Comparison of ENCODE assay signal across 33 cellular contexts in genomic region chr20:60252866-60253265, GRCh38.
"Had no signal": no experiment of that assay in that cellular context is flagged by ENCODE, and none has a peak within 500 bp of the region (broad histone marks: within the 10 kb centered on the region; RNA-seq: fewer than 3 reads in every experiment).

No MANE protein-coding gene starts in this region.

- H3K4me1 ChIP-seq: ascending aorta, colonic mucosa, esophagus squamous epithelium, gastroesophageal sphincter had no signal

- H3K9me3 ChIP-seq: ascending aorta, breast epithelium, colonic mucosa, esophagus squamous epithelium, gastroesophageal sphincter had no signal

- H3K4me1 Mint-ChIP-seq: activated CD4-positive, alpha-beta T cell treated with anti-CD3 and anti-CD28 coated beads for 36 hours; activated CD4-positive, alpha-beta T cell treated with anti-CD3 and anti-CD28 coated beads, Interleukin-2, amount 10 ng/mL, durations not matched to agents 24 days and 14 days; activated naive CD4-positive, alpha-beta T cell treated with anti-CD3 and anti-CD28 coated beads, Interleukin-2, amount 10 ng/mL, durations not matched to agents 7 days and 5 days; activated naive CD8-positive, alpha-beta T cell treated with anti-CD3 and anti-CD28 coated beads, Interleukin-2, amount 10 ng/mL, durations not matched to agents 7 days and 5 days had no signal

- H3K36me3 Mint-ChIP-seq: activated CD4-positive, alpha-beta memory T cell treated with anti-CD3 and anti-CD28 coated beads for 36 hours; activated naive CD4-positive, alpha-beta T cell treated with anti-CD3 and anti-CD28 coated beads, Interleukin-2, amount 10 ng/mL, durations not matched to agents 7 days and 5 days; activated naive CD4-positive, alpha-beta T cell treated with anti-CD3 and anti-CD28 coated beads, Interleukin-2, amount 50 U/mL, for 72 hours; activated naive CD8-positive, alpha-beta T cell treated with anti-CD3 and anti-CD28 coated beads, Interleukin-2, amount 10 ng/mL, durations not matched to agents 7 days and 5 days; brain had no signal

- H3K36me3 ChIP-seq: ascending aorta, breast epithelium, cardiac muscle cell, colonic mucosa, esophagus squamous epithelium, gastroesophageal sphincter, WERI-Rb-1 had no signal

- H3K9me3 Mint-ChIP-seq: activated CD4-positive, alpha-beta memory T cell treated with anti-CD3 and anti-CD28 coated beads for 36 hours; activated CD4-positive, alpha-beta T cell treated with anti-CD3 and anti-CD28 coated beads, Interleukin-2, amount 10 ng/mL, durations not matched to agents 24 days and 14 days; activated naive CD4-positive, alpha-beta T cell treated with anti-CD3 and anti-CD28 coated beads, Interleukin-2, amount 10 ng/mL, durations not matched to agents 7 days and 5 days; activated naive CD4-positive, alpha-beta T cell treated with anti-CD3 and anti-CD28 coated beads, Interleukin-2, amount 50 U/mL, for 72 hours; activated naive CD8-positive, alpha-beta T cell treated with anti-CD3 and anti-CD28 coated beads, Interleukin-2, amount 10 ng/mL, durations not matched to agents 7 days and 5 days; activated T-cell treated with anti-CD3 and anti-CD28 coated beads, Interleukin-2, amount 50 U/mL, for 24 hours; activated T-cell treated with anti-CD3 and anti-CD28 coated beads, Interleukin-2, amount 50 U/mL, for 72 hours; T-helper 2 cell treated with Interferon-gamma antibody and Interleukin-4, amounts not matched to agents 5 μg/mL and 100 μg/mL, for 36 hours had no signal

- DNase-seq: activated CD4-positive, alpha-beta memory T cell treated with anti-CD3 and anti-CD28 coated beads for 36 hours; activated CD4-positive, alpha-beta T cell treated with anti-CD3 and anti-CD28 coated beads for 36 hours; activated CD4-positive, alpha-beta T cell treated with anti-CD3 and anti-CD28 coated beads, Interleukin-2, amount 10 ng/mL, durations not matched to agents 24 days and 14 days; activated CD4-positive, CD25-positive, alpha-beta regulatory T cell; activated CD4-positive, CD25-positive, alpha-beta regulatory T cell treated with anti-CD3 and anti-CD28 coated beads, Interleukin-2, amount 50 U/mL, for 72 hours; activated CD8-positive, alpha-beta T cell treated with anti-CD3 and anti-CD28 coated beads, Interleukin-2, amount 10 ng/mL, durations not matched to agents 7 days and 5 days; activated gamma-delta T cell; activated naive CD4-positive, alpha-beta T cell; activated naive CD4-positive, alpha-beta T cell treated with anti-CD3 and anti-CD28 coated beads, Interleukin-2, amount 10 ng/mL, durations not matched to agents 7 days and 5 days; activated naive CD8-positive, alpha-beta T cell treated with anti-CD3 and anti-CD28 coated beads, Interleukin-2, amount 10 ng/mL, durations not matched to agents 7 days and 5 days; activated T-cell treated with anti-CD3 and anti-CD28 coated beads for 4 hours; activated T-cell treated with anti-CD3 and anti-CD28 coated beads, Interleukin-2, amount 50 U/mL, for 24 hours; activated T-cell treated with anti-CD3 and anti-CD28 coated beads, Interleukin-2, amount 50 U/mL, for 72 hours; central memory CD4-positive, alpha-beta T cell; cerebellar nuclear complex; colonic mucosa; effector CD8-positive, alpha-beta T cell; esophagus squamous epithelium; foreskin melanocyte; T-helper 1 cell; T-helper 17 cell; T1000; WERI-Rb-1 had no signal

- H3K27me3 Mint-ChIP-seq: activated CD4-positive, alpha-beta T cell treated with anti-CD3 and anti-CD28 coated beads for 36 hours; activated CD4-positive, alpha-beta T cell treated with anti-CD3 and anti-CD28 coated beads, Interleukin-2, amount 10 ng/mL, durations not matched to agents 24 days and 14 days; activated naive CD8-positive, alpha-beta T cell treated with anti-CD3 and anti-CD28 coated beads, Interleukin-2, amount 10 ng/mL, durations not matched to agents 7 days and 5 days; activated T-cell treated with anti-CD3 and anti-CD28 coated beads, Interleukin-2, amount 50 U/mL, for 24 hours had no signal

- H3K27ac Mint-ChIP-seq: activated CD4-positive, alpha-beta memory T cell treated with anti-CD3 and anti-CD28 coated beads for 36 hours; activated CD4-positive, alpha-beta T cell treated with anti-CD3 and anti-CD28 coated beads for 36 hours; activated CD4-positive, alpha-beta T cell treated with anti-CD3 and anti-CD28 coated beads, Interleukin-2, amount 10 ng/mL, durations not matched to agents 24 days and 14 days; activated CD8-positive, alpha-beta T cell treated with anti-CD3 and anti-CD28 coated beads, Interleukin-2, amount 10 ng/mL, durations not matched to agents 7 days and 5 days; activated naive CD4-positive, alpha-beta T cell treated with anti-CD3 and anti-CD28 coated beads, Interleukin-2, amount 10 ng/mL, durations not matched to agents 7 days and 5 days; activated naive CD4-positive, alpha-beta T cell treated with anti-CD3 and anti-CD28 coated beads, Interleukin-2, amount 50 U/mL, for 72 hours; activated naive CD8-positive, alpha-beta T cell treated with anti-CD3 and anti-CD28 coated beads, Interleukin-2, amount 10 ng/mL, durations not matched to agents 7 days and 5 days; activated T-cell treated with anti-CD3 and anti-CD28 coated beads, Interleukin-2, amount 50 U/mL, for 24 hours; activated T-cell treated with anti-CD3 and anti-CD28 coated beads, Interleukin-2, amount 50 U/mL, for 72 hours; brain; T-helper 17 cell; T-helper 2 cell treated with Interferon-gamma antibody and Interleukin-4, amounts not matched to agents 5 μg/mL and 100 μg/mL, for 36 hours had no signal

- H3K27ac ChIP-seq: ascending aorta, breast epithelium, cardiac muscle cell, colonic mucosa, epithelial cell of prostate, esophagus squamous epithelium, gastroesophageal sphincter, WERI-Rb-1 had no signal

- FAIRE-seq: endometrium, endothelial cell of umbilical vein had no signal

- ATAC-seq: activated CD4-positive, alpha-beta T cell treated with anti-CD3 and anti-CD28 coated beads for 36 hours; activated CD8-positive, alpha-beta T cell treated with anti-CD3 and anti-CD28 coated beads, Interleukin-2, amount 10 ng/mL, durations not matched to agents 7 days and 5 days; activated naive CD4-positive, alpha-beta T cell treated with anti-CD3 and anti-CD28 coated beads, Interleukin-2, amount 50 U/mL, for 72 hours; activated T-cell treated with anti-CD3 and anti-CD28 coated beads, Interleukin-2, amount 50 U/mL, for 72 hours; gastroesophageal sphincter; T-helper 17 cell had no signal

- H3K4me3 Mint-ChIP-seq: activated CD4-positive, alpha-beta memory T cell treated with anti-CD3 and anti-CD28 coated beads for 36 hours; activated CD4-positive, alpha-beta T cell treated with anti-CD3 and anti-CD28 coated beads for 36 hours; activated CD4-positive, alpha-beta T cell treated with anti-CD3 and anti-CD28 coated beads, Interleukin-2, amount 10 ng/mL, durations not matched to agents 24 days and 14 days; activated CD8-positive, alpha-beta T cell treated with anti-CD3 and anti-CD28 coated beads, Interleukin-2, amount 10 ng/mL, durations not matched to agents 7 days and 5 days; activated naive CD4-positive, alpha-beta T cell treated with anti-CD3 and anti-CD28 coated beads, Interleukin-2, amount 10 ng/mL, durations not matched to agents 7 days and 5 days; activated naive CD8-positive, alpha-beta T cell treated with anti-CD3 and anti-CD28 coated beads, Interleukin-2, amount 10 ng/mL, durations not matched to agents 7 days and 5 days; activated T-cell treated with anti-CD3 and anti-CD28 coated beads, Interleukin-2, amount 50 U/mL, for 24 hours; activated T-cell treated with anti-CD3 and anti-CD28 coated beads, Interleukin-2, amount 50 U/mL, for 72 hours; brain; T-helper 17 cell; T-helper 2 cell treated with Interferon-gamma antibody and Interleukin-4, amounts not matched to agents 5 μg/mL and 100 μg/mL, for 36 hours had no signal

- H3K27me3 ChIP-seq: ascending aorta, breast epithelium, cardiac muscle cell, colonic mucosa had no signal

- H3K4me3 ChIP-seq: ascending aorta, breast epithelium, cardiac muscle cell, colonic mucosa, esophagus squamous epithelium, gastroesophageal sphincter had no signal
